ENCODE assay signal across 11 cellular contexts in the genomic region with DNA sequence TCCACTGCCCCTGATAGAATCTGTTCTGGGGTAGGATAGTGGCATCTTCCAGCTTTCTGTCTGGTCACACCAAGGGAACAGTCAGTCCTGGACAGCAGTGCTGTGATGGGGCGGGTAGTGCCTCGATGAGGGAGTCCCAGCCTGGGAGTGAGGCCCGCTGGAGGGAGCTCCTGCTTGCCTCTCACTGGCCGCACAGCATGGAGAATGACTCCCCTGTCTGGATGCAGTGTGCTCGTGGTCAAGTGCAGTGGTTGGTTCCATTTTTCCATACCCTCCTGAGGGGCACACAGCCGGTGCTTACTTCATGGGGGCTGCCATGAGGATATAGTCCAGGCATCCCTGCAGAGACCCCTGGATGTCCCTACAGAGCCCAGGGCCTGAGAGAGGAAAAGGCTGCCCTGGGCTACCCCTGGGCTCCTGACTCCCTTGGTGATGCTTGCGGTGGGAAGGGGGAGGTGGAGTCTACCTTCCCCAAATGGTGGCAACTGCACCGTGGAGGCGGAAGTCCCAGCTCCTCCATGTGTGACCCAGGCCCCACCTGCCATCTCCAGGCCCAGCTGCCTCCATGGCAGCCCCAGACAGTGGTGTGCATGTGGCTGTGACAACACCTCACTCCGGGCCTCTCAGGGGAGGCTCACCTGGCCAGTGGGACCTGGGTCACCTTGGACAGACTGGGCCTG.
DNase-seq lines count a peak whose midpoint lies in the region; ATAC-seq, FAIRE-seq and TF ChIP-seq lines count a peak whose summit lies in the region.
"Had no signal": no experiment of that assay in that cellular context is flagged by ENCODE, and none has a peak within 500 bp of the region (broad histone marks: within the 10 kb centered on the region; RNA-seq: fewer than 3 reads in every experiment).

No MANE protein-coding gene starts in this region.

- H3K14ac ChIP-seq in neuronal stem cell (ENCODE audit: low read length): no peak overlapping the region

- FAIRE-seq in HepG2 (lab: Jason Lieb, UNC): no peak

- peak overlapping the region; percentile 54 for H2AK5ac ChIP-seq in neuronal stem cell (ENCODE audit: low read depth, low read length)

- TF ChIP-seq POLR2A in HepG2 (IDR thresholded peaks at IDR 0.05; ENCODE audit: insufficient read depth in 1 of 2, low read depth in 2 of 2, low read length in 2 of 2): no peak
- TF ChIP-seq POLR2A in right lobe of liver (IDR thresholded peaks at IDR 0.05): no peak

- no peaks in the 10 kb centered on the region for H3K79me2 ChIP-seq in HepG2 (ENCODE audit: insufficient read depth, low read length)

- peak overlapping the region; percentile 61 for H3K18ac ChIP-seq in neuronal stem cell (ENCODE audit: low read length)

- no peak overlapping the region for H3K27ac ChIP-seq in HepG2 (ENCODE audit: extremely low read length, insufficient read depth, low read length)
- no peak overlapping the region for H3K27ac ChIP-seq in right lobe of liver
- no peak overlapping the region for H3K27ac ChIP-seq in neuronal stem cell (replicated peaks; ENCODE audit: low read length)

- ATAC-seq in HepG2 (peak; percentile 34; the same call in 2 of the 3 replicates), right lobe of liver (no peak), HG02763 (IDR thresholded peaks at IDR 0.05; ENCODE audit: unreplicated experiment) (no peak)
- ATAC-seq: CD8-positive, alpha-beta T cell had no signal

- intact Hi-C loops in HepG2 (cut with micrococcal nuclease; ENCODE audit: unreplicated experiment) (loop anchor here (5.0 kb wide), 1 partner anchor 41 kb away; no protein-coding TSS in a partner anchor), right lobe of liver (cut with DNase I) (no loop called here)

- no peak overlapping the region for H3K4me2 ChIP-seq in HepG2 (ENCODE audit: low read depth, low read length)
- no peak overlapping the region for H3K4me2 ChIP-seq in neuronal stem cell (ENCODE audit: insufficient read depth, low read length, poor library complexity, severe bottlenecking)

- no peaks in the 10 kb centered on the region for H3K9me3 ChIP-seq in HepG2 (ENCODE audit: low read length)
- no peaks in the 10 kb centered on the region for H3K9me3 ChIP-seq in right lobe of liver
- H3K9me3 ChIP-seq in neuronal stem cell (replicated peaks in 1 of 2; ENCODE audit: control insufficient read depth in 2 of 2, insufficient read depth in 1 of 2, low read depth in 1 of 2, low read length in 2 of 2): no peaks in the 10 kb centered on the region

- H3K4me1 ChIP-seq in HepG2 (ENCODE audit: insufficient read depth, low read length): no peaks in the 10 kb centered on the region; the same call in 1 of the 2 replicates
- H3K4me1 ChIP-seq in right lobe of liver: no peaks in the 10 kb centered on the region
- H3K4me1 ChIP-seq in neuronal stem cell (ENCODE audit: control insufficient read depth in 2 of 2, insufficient read depth in 1 of 2, low read depth in 1 of 2, low read length in 2 of 2): peaks cover 8 to 15% of the 10 kb centered on the region in 2 donors

- in situ Hi-C loops in HepG2 (cut with HindIII; ENCODE audit: extremely low pct_ligation_motif_present, low pct_unique_long_range_greater_than_20kb): loop anchor here (5.0 kb wide), 2 partner anchors 41 to 251 kb away; no protein-coding TSS in a partner anchor

- H4K20me1 ChIP-seq in HepG2 (ENCODE audit: insufficient read depth, low read length): no peaks in the 10 kb centered on the region

- H2BK15ac ChIP-seq in neuronal stem cell (ENCODE audit: low read length): no peak overlapping the region

- DNase-seq in HepG2 (ENCODE audit: low spot score): no peak
- DNase-seq in right lobe of liver: no peak
- DNase-seq in NAMALWA (ENCODE audit: low spot score): peak; percentile 17
- DNase-seq in neuronal stem cell (ENCODE audit: low spot score): no peak
- DNase-seq in activated gamma-delta T cell treated with Interleukin-2 at 50 U/mL for 16 hours: no peak
- DNase-seq in kidney glomerular epithelial cell (lab: John Stamatoyannopoulos, UW): no peak
- DNase-seq: CD8-positive, alpha-beta T cell; DMS53; GF-D8; HCEC 1CT had no signal

- peak overlapping the region; percentile 43 for H4K8ac ChIP-seq in neuronal stem cell (ENCODE audit: low read depth, low read length)

- H4K91ac ChIP-seq in neuronal stem cell (ENCODE audit: low read depth, low read length, poor library complexity): no peak overlapping the region

- H2BK120ac ChIP-seq in neuronal stem cell (ENCODE audit: low read depth, low read length): no peak overlapping the region

- 30% methylated on average over 8 of the region's 10 CpGs for WGBS in HepG2 (ENCODE audit: low lambda C conversion rate)
- WGBS in right lobe of liver (ENCODE audit: insufficient coverage, low coverage, low lambda C conversion rate, missing lambda C conversion rate): 40% methylated on average over 1 of the region's 10 CpGs
- no CpG with 5 or more reads among the region's 10 CpGs for WGBS in neuronal stem cell (ENCODE audit: extremely low coverage in 2 of 2, insufficient read length in 2 of 2, insufficient replicate concordance in 1 of 2), 2 donors

- TF ChIP-seq CTCF in HepG2 (CRISPR knock-in tag; IDR thresholded peaks at IDR 0.05): peak; percentile 29
- TF ChIP-seq CTCF in right lobe of liver (IDR thresholded peaks at IDR 0.05): no peak

- no peak overlapping the region for H3K4ac ChIP-seq in neuronal stem cell (ENCODE audit: low read length)

- POLR2A ChIA-PET in HepG2 (lab: Yijun Ruan, JAX): no interaction called here

- CTCF ChIA-PET in HepG2 (lab: Yijun Ruan, JAX; ENCODE audit: low intra/inter-chr PET ratio, low total read pairs): no interaction called here

- H2BK5ac ChIP-seq in neuronal stem cell (ENCODE audit: low read length): no peak overlapping the region

- no peak overlapping the region for H2BK12ac ChIP-seq in neuronal stem cell (ENCODE audit: low read length)

- H2AFZ ChIP-seq in HepG2 (ENCODE audit: low read length) (no peak overlapping the region), neuronal stem cell (ENCODE audit: low read length) (no peak overlapping the region)

- no peak overlapping the region for H3K4me3 ChIP-seq in HepG2 (replicated peaks in 1 of 3; ENCODE audit: insufficient read depth in 1 of 3, low read depth in 2 of 3, low read length in 3 of 3)
- H3K4me3 ChIP-seq in right lobe of liver: no peak overlapping the region
- H3K4me3 ChIP-seq in neuronal stem cell (ENCODE audit: low read length in 2 of 2): no peak overlapping the region

- no TSS peak for BruUV-seq in HepG2 (replicated peaks; lab: Mats Ljungman, UMichigan)

- H3K9ac ChIP-seq in HepG2 (ENCODE audit: insufficient read depth, low read depth, low read length) (no peak overlapping the region), neuronal stem cell (ENCODE audit: low read depth, low read length, poor library complexity) (peak overlapping the region; percentile 33)

- peak overlapping the region; percentile 69 for H3K23ac ChIP-seq in neuronal stem cell (ENCODE audit: low read depth, low read length, poor library complexity)

- peaks cover 28% of the 10 kb centered on the region for H3K79me1 ChIP-seq in neuronal stem cell (ENCODE audit: low read depth, low read length)

- H3K27me3 ChIP-seq in HepG2 (ENCODE audit: control insufficient read depth in 1 of 2, insufficient read depth in 2 of 2, low read length in 2 of 2): peaks cover 6 to 50% of the 10 kb centered on the region in 2 experiments; a peak in 3 of 5 replicates
- no peaks in the 10 kb centered on the region for H3K27me3 ChIP-seq in right lobe of liver
- no peaks in the 10 kb centered on the region for H3K27me3 ChIP-seq in neuronal stem cell (ENCODE audit: control insufficient read depth in 3 of 3, insufficient read depth in 3 of 3, low read depth in 1 of 3, low read length in 3 of 3)

- H3K36me3 ChIP-seq in HepG2 (replicated peaks in 1 of 2; ENCODE audit: control insufficient read depth in 1 of 2, insufficient read depth in 2 of 2, low read length in 2 of 2) (no peaks in the 10 kb centered on the region), right lobe of liver (no peaks in the 10 kb centered on the region), neuronal stem cell (replicated peaks in 1 of 2; ENCODE audit: control insufficient read depth in 2 of 2, insufficient read depth in 2 of 2, low read length in 2 of 2) (peaks cover 9 to 79% of the 10 kb centered on the region in 2 donors)

- TF ChIP-seq RAD21 in HepG2 (CRISPR knock-in tag; IDR thresholded peaks at IDR 0.05): no peak

- TF ChIP-seq EP300 in HepG2 (IDR thresholded peaks at IDR 0.05; ENCODE audit: low read depth in 2 of 2, low read length in 2 of 2) (no peak), HepG2 (CRISPR knock-in tag; IDR thresholded peaks at IDR 0.05; ENCODE audit: borderline replicate concordance) (no peak)

TF ChIP-seq in HepG2, 621 proteins besides CTCF, POLR2A, EP300 and RAD21:
- TF ChIP-seq SP140L (CRISPR knock-in tag; IDR thresholded peaks at IDR 0.05; ENCODE audit: borderline replicate concordance) (no peak), STAG1 (CRISPR knock-in tag; IDR thresholded peaks at IDR 0.05) (0 out of 2 replicates have a peak, but pooled peaks have one; percentile 13), ZNF431 (CRISPR knock-in tag; IDR thresholded peaks at IDR 0.05; ENCODE audit: borderline replicate concordance, low read depth) (no peak), MAFK (conservative IDR thresholded peaks at IDR 0.05 in 1 of 2, IDR thresholded peaks at IDR 0.05 in 1 of 2; ENCODE audit: low read length in 2 of 2) (no peak), ZNF546 (CRISPR knock-in tag; conservative IDR thresholded peaks at IDR 0.05) (no peak), ZNF710 (CRISPR knock-in tag; IDR thresholded peaks at IDR 0.05; ENCODE audit: borderline replicate concordance) (no peak), RXRA (CRISPR knock-in tag; IDR thresholded peaks at IDR 0.05) (no peak)
- TF ChIP-seq, protein P1, sequence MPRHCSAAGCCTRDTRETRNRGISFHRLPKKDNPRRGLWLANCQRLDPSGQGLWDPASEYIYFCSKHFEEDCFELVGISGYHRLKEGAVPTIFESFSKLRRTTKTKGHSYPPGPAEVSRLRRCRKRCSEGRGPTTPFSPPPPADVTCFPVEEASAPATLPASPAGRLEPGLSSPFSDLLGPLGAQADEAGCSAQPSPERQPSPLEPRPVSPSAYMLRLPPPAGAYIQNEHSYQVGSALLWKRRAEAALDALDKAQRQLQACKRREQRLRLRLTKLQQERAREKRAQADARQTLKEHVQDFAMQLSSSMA (CRISPR knock-in tag; IDR thresholded peaks at IDR 0.05): no peak
TF ChIP-seq in HepG2: peak in this region for 1.
